Comparison of ENCODE assay signal across 16 cellular contexts in genomic region chr15:36252117-36252711, GRCh38.
DNase-seq lines count a peak whose midpoint lies in the region; ATAC-seq and TF ChIP-seq lines count a peak whose summit lies in the region.
"Had no signal": no experiment of that assay in that cellular context is flagged by ENCODE, and none has a peak within 500 bp of the region (broad histone marks: within the 10 kb centered on the region; RNA-seq: fewer than 3 reads in every experiment).

No MANE protein-coding gene starts in this region.

- H3K9ac ChIP-seq in neuronal stem cell (ENCODE audit: low read depth, low read length, poor library complexity): no peak overlapping the region
- H3K9ac ChIP-seq: BLaER1 treated with 17β-estradiol and CSF1 and Interleukin-3, amounts not matched to agents 10 nM and 100 nM had no signal

- H2BK120ac ChIP-seq in neuronal stem cell (ENCODE audit: low read depth, low read length): no peak overlapping the region

- no CpG with 5 or more reads among the region's 10 CpGs for WGBS in neuronal stem cell (ENCODE audit: extremely low coverage in 2 of 2, insufficient read length in 2 of 2, insufficient replicate concordance in 1 of 2), 2 donors

- H3K9me3 ChIP-seq in SJCRH30 (replicated peaks): no peaks in the 10 kb centered on the region
- no peaks in the 10 kb centered on the region for H3K9me3 ChIP-seq in neuronal stem cell (replicated peaks in 1 of 2; ENCODE audit: control insufficient read depth in 2 of 2, insufficient read depth in 1 of 2, low read depth in 1 of 2, low read length in 2 of 2)
- H3K9me3 ChIP-seq: BLaER1 treated with 17β-estradiol and CSF1 and Interleukin-3, amounts not matched to agents 10 nM and 100 nM had no signal

- H2BK15ac ChIP-seq in neuronal stem cell (ENCODE audit: low read length): no peak overlapping the region

- H3K18ac ChIP-seq in neuronal stem cell (ENCODE audit: low read length): no peak overlapping the region

- no peaks in the 10 kb centered on the region for H3K36me3 Mint-ChIP-seq in GM23338 (ENCODE audit: low read depth)
- no peaks in the 10 kb centered on the region for H3K36me3 Mint-ChIP-seq in effector memory CD8-positive, alpha-beta T cell (ENCODE audit: insufficient read depth)
- H3K36me3 Mint-ChIP-seq: CD8-positive, alpha-beta T cell had no signal

- no peaks in the 10 kb centered on the region for H4K20me1 ChIP-seq in GM23338 (replicated peaks; ENCODE audit: insufficient read depth)
- H4K20me1 ChIP-seq: BLaER1 treated with 17β-estradiol and CSF1 and Interleukin-3, amounts not matched to agents 10 nM and 100 nM had no signal

- H4K8ac ChIP-seq in neuronal stem cell (ENCODE audit: low read depth, low read length): no peak overlapping the region

- H3K4ac ChIP-seq in neuronal stem cell (ENCODE audit: low read length): no peak overlapping the region

- DNase-seq in NCI-H2171 treated with DMSO at 0.1 percent for 48 hours (lab: John Stamatoyannopoulos, UW) (peak; percentile 1), NCI-H2171 (lab: John Stamatoyannopoulos, UW) (no peak), GM23338 (ENCODE audit: low spot score) (no peak), SJCRH30 (peak; percentile 18 to 39), neuronal stem cell (ENCODE audit: low spot score) (no peak)
- no peak for DNase-seq in effector memory CD8-positive, alpha-beta T cell
- no peak for DNase-seq in activated CD8-positive, alpha-beta memory T cell treated with anti-CD3 and anti-CD28 coated beads, Interleukin-2, amount 50 U/mL, for 48 hours
- DNase-seq: CD8-positive, alpha-beta T cell; DMS 273 treated with DMSO at 0.1 percent for 48 hours; DMS53; DND-41; H9 had no signal

- no peak overlapping the region for H3K23ac ChIP-seq in neuronal stem cell (ENCODE audit: low read depth, low read length, poor library complexity)

- peak overlapping the region; percentile 5; the same call in 1 of the 2 replicates for H3K27ac Mint-ChIP-seq in GM23338
- H3K27ac Mint-ChIP-seq in effector memory CD8-positive, alpha-beta T cell: no peak overlapping the region
- H3K27ac Mint-ChIP-seq: B cell; CD8-positive, alpha-beta T cell; H9 had no signal

- peaks cover 2% of the 10 kb centered on the region for H3K27me3 Mint-ChIP-seq in GM23338 (ENCODE audit: insufficient read depth, low read depth, poor library complexity)
- H3K27me3 Mint-ChIP-seq in effector memory CD8-positive, alpha-beta T cell: no peaks in the 10 kb centered on the region
- H3K27me3 Mint-ChIP-seq: B cell had no signal

- no peak overlapping the region for H2BK12ac ChIP-seq in neuronal stem cell (ENCODE audit: low read length)

- TF ChIP-seq CTCF in GM23338 (conservative IDR thresholded peaks at IDR 0.05; ENCODE audit: low read depth in 2 of 2): no peak

- ATAC-seq in GM23338: no peak
- no peak for ATAC-seq in effector memory CD8-positive, alpha-beta T cell (replicated peaks)
- ATAC-seq in GM21576 (IDR thresholded peaks at IDR 0.05; ENCODE audit: unreplicated experiment): no peak
- ATAC-seq: CD8-positive, alpha-beta T cell had no signal

- no peaks in the 10 kb centered on the region for H3K4me1 ChIP-seq in GM23338 (ENCODE audit: insufficient read depth)
- H3K4me1 ChIP-seq in SJCRH30: no peaks in the 10 kb centered on the region
- H3K4me1 ChIP-seq in neuronal stem cell (ENCODE audit: control insufficient read depth in 2 of 2, insufficient read depth in 1 of 2, low read depth in 1 of 2, low read length in 2 of 2): peaks cover 5 to 6% of the 10 kb centered on the region in 2 donors

- H3K9me3 Mint-ChIP-seq in GM23338: no peaks in the 10 kb centered on the region
- H3K9me3 Mint-ChIP-seq in effector memory CD8-positive, alpha-beta T cell: peaks cover under 1 to 1% of the 10 kb centered on the region in 2 donors
- H3K9me3 Mint-ChIP-seq: H9 had no signal

- H3K27me3 ChIP-seq in GM23338 (ENCODE audit: insufficient read depth) (no peaks in the 10 kb centered on the region), SJCRH30 (no peaks in the 10 kb centered on the region), neuronal stem cell (ENCODE audit: control insufficient read depth in 3 of 3, insufficient read depth in 3 of 3, low read depth in 1 of 3, low read length in 3 of 3) (no peaks in the 10 kb centered on the region)
- H3K27me3 ChIP-seq: BLaER1 treated with 17β-estradiol and CSF1 and Interleukin-3, amounts not matched to agents 10 nM and 100 nM had no signal

- H2AK5ac ChIP-seq in neuronal stem cell (ENCODE audit: low read depth, low read length): no peak overlapping the region

- no peak overlapping the region for H3K4me3 Mint-ChIP-seq in GM23338
- H3K4me3 Mint-ChIP-seq in effector memory CD8-positive, alpha-beta T cell: no peak overlapping the region
- H3K4me3 Mint-ChIP-seq: B cell; CD8-positive, alpha-beta T cell; H9 had no signal

- H3K79me2 ChIP-seq in GM23338 (replicated peaks; ENCODE audit: insufficient read depth): no peaks in the 10 kb centered on the region

- H3K27ac ChIP-seq in GM23338 (ENCODE audit: low read depth) (no peak overlapping the region), SJCRH30 (no peak overlapping the region), neuronal stem cell (replicated peaks; ENCODE audit: low read length) (no peak overlapping the region)
- H3K27ac ChIP-seq: 22Rv1; BLaER1 treated with 17β-estradiol and CSF1 and Interleukin-3, amounts not matched to agents 10 nM and 100 nM had no signal

- no peaks in the 10 kb centered on the region for H3F3A ChIP-seq in GM23338 (replicated peaks; ENCODE audit: low read depth)

- H2AFZ ChIP-seq in GM23338 (peak overlapping the region; percentile 30; the same call in 1 of the 2 replicates), neuronal stem cell (ENCODE audit: low read length) (peak overlapping the region; percentile 13)

- no peaks in the 10 kb centered on the region for H3K79me1 ChIP-seq in neuronal stem cell (ENCODE audit: low read depth, low read length)

- no peak overlapping the region for H2BK5ac ChIP-seq in neuronal stem cell (ENCODE audit: low read length)

- no peaks in the 10 kb centered on the region for H3K9me2 ChIP-seq in GM23338 (ENCODE audit: insufficient read depth)

- H3K4me2 ChIP-seq in GM23338: no peak overlapping the region
- no peak overlapping the region for H3K4me2 ChIP-seq in neuronal stem cell (ENCODE audit: insufficient read depth, low read length, poor library complexity, severe bottlenecking)
- H3K4me2 ChIP-seq: BLaER1 treated with 17β-estradiol and CSF1 and Interleukin-3, amounts not matched to agents 10 nM and 100 nM had no signal

- no peak overlapping the region for H3K14ac ChIP-seq in neuronal stem cell (ENCODE audit: low read length)

- H3K4me1 Mint-ChIP-seq in GM23338: peaks cover 5% of the 10 kb centered on the region; the same call in 2 of the 3 replicates
- H3K4me1 Mint-ChIP-seq in effector memory CD8-positive, alpha-beta T cell (ENCODE audit: low read depth in 2 of 2): no peaks in the 10 kb centered on the region
- H3K4me1 Mint-ChIP-seq: B cell had no signal

- H3K4me3 ChIP-seq in GM23338 (no peak overlapping the region), SJCRH30 (peak overlapping the region; percentile 36), neuronal stem cell (ENCODE audit: low read length in 2 of 2) (no peak overlapping the region)
- H3K4me3 ChIP-seq: BLaER1 treated with 17β-estradiol and CSF1 and Interleukin-3, amounts not matched to agents 10 nM and 100 nM had no signal

- no peak overlapping the region for H4K91ac ChIP-seq in neuronal stem cell (ENCODE audit: low read depth, low read length, poor library complexity)

- H3K36me3 ChIP-seq in GM23338 (ENCODE audit: insufficient read depth): no peaks in the 10 kb centered on the region
- H3K36me3 ChIP-seq in SJCRH30: no peaks in the 10 kb centered on the region
- no peaks in the 10 kb centered on the region for H3K36me3 ChIP-seq in neuronal stem cell (replicated peaks in 1 of 2; ENCODE audit: control insufficient read depth in 2 of 2, insufficient read depth in 2 of 2, low read length in 2 of 2)
- H3K36me3 ChIP-seq: BLaER1 treated with 17β-estradiol and CSF1 and Interleukin-3, amounts not matched to agents 10 nM and 100 nM had no signal

TF ChIP-seq in GM23338, 12 proteins besides CTCF, POLR2A, EP300 and RAD21 (continues in another document):
- TF ChIP-seq ZNF331 (CRISPR knock-in tag; IDR thresholded peaks at IDR 0.05; ENCODE audit: low read depth): no peak
- TF ChIP-seq POLR2AphosphoS5 (IDR thresholded peaks at IDR 0.05; ENCODE audit: low read depth): no peak
- TF ChIP-seq EZH2phosphoT487 (IDR thresholded peaks at IDR 0.05; ENCODE audit: unreplicated experiment): no peak
- no peak for TF ChIP-seq ZNF114 (CRISPR knock-in tag; IDR thresholded peaks at IDR 0.05)
- TF ChIP-seq NANOG (IDR thresholded peaks at IDR 0.05; ENCODE audit: borderline replicate concordance): no peak
- no peak for TF ChIP-seq EZH2 (IDR thresholded peaks at IDR 0.05; ENCODE audit: low read depth, unreplicated experiment)

Comparison
In these comparisons a context has a peak if more than half of its experiments do, and no peak if none do; other contexts are left out.
1. DNase-seq: peak in NCI-H2171 treated with DMSO at 0.1 percent for 48 hours (single experiment) and SJCRH30 (2 of 2); none in NCI-H2171 (single experiment), GM23338 (single experiment), neuronal stem cell (single experiment), effector memory CD8-positive, alpha-beta T cell (0 of 3) and activated CD8-positive, alpha-beta memory T cell treated with anti-CD3 and anti-CD28 coated beads, Interleukin-2, amount 50 U/mL, for 48 hours (single experiment).